Comparison of ENCODE assay signal across 12 cellular contexts in genomic region chr15:79170256-79170664, GRCh38.
DNase-seq lines count a peak whose midpoint lies in the region; ATAC-seq and TF ChIP-seq lines count a peak whose summit lies in the region.
"Had no signal": no experiment of that assay in that cellular context is flagged by ENCODE, and none has a peak within 500 bp of the region (broad histone marks: within the 10 kb centered on the region; RNA-seq: fewer than 3 reads in every experiment).

No MANE protein-coding gene starts in this region.

- DNase-seq in H4 (ENCODE audit: low spot score) (peak; percentile 38), SK-N-DZ (ENCODE audit: low spot score) (peak; percentile 88), foreskin fibroblast (peak; percentile 9 to 33), gastrocnemius medialis (peak; percentile 29 to 40), progenitor cell of endocrine pancreas (ENCODE audit: low spot score, unreplicated experiment) (no peak)
- no peak for DNase-seq in activated CD4-positive, CD25-positive, alpha-beta regulatory T cell (lab: John Stamatoyannopoulos, UW)
- DNase-seq: effector CD4-positive, alpha-beta T cell; NCI-H1436 treated with DMSO at 0.1 percent for 48 hours had no signal

- peaks cover 10 to 11% of the 10 kb centered on the region in 2 donors for H3K4me1 ChIP-seq in gastrocnemius medialis
- H3K4me1 ChIP-seq: prostate gland had no signal

- H3K4me3 ChIP-seq in foreskin fibroblast (ENCODE audit: low read depth in 1 of 2, low read length in 2 of 2) (no peak overlapping the region), gastrocnemius medialis (no peak overlapping the region)
- H3K4me3 ChIP-seq: prostate gland had no signal

- H3K9me3 Mint-ChIP-seq in progenitor cell of endocrine pancreas (ENCODE audit: low read depth): no peaks in the 10 kb centered on the region

- no peaks in the 10 kb centered on the region for H3K36me3 Mint-ChIP-seq in progenitor cell of endocrine pancreas (ENCODE audit: insufficient read depth)

- H3K4me1 Mint-ChIP-seq in progenitor cell of endocrine pancreas (ENCODE audit: low read depth): peaks cover 13% of the 10 kb centered on the region

- TF ChIP-seq CTCF in foreskin fibroblast (IDR thresholded peaks at IDR 0.05; ENCODE audit: low read depth, low read length) (no peak), gastrocnemius medialis (IDR thresholded peaks at IDR 0.05 in 4 of 5, conservative IDR thresholded peaks at IDR 0.05 in 1 of 5) (no peak), progenitor cell of endocrine pancreas (IDR thresholded peaks at IDR 0.05; ENCODE audit: unreplicated experiment) (no peak)

- H3K4me3 Mint-ChIP-seq in progenitor cell of endocrine pancreas (ENCODE audit: low read depth): no peak overlapping the region

- H3K36me3 ChIP-seq in gastrocnemius medialis: no peaks in the 10 kb centered on the region
- H3K36me3 ChIP-seq: prostate gland had no signal

- in situ Hi-C loops in gastrocnemius medialis (cut with MboI; ENCODE audit: low sequenced_read_pairs in 4 of 4): no loop called here

- H3K27me3 ChIP-seq in gastrocnemius medialis: no peaks in the 10 kb centered on the region

- H3K27ac ChIP-seq in gastrocnemius medialis: no peak overlapping the region
- H3K27ac ChIP-seq: prostate gland had no signal

- intact Hi-C loops in gastrocnemius medialis (cut with DNase I; ENCODE audit: low total_unique reads): no loop called here

- no peak for TF ChIP-seq POLR2A in gastrocnemius medialis (IDR thresholded peaks at IDR 0.05)

- H3K27me3 Mint-ChIP-seq in progenitor cell of endocrine pancreas: peaks cover 17% of the 10 kb centered on the region

- ATAC-seq in gastrocnemius medialis (peak; percentile 86 to 92), HG03159 (IDR thresholded peaks at IDR 0.05; ENCODE audit: unreplicated experiment) (no peak), HG03439 (IDR thresholded peaks at IDR 0.05; ENCODE audit: unreplicated experiment) (no peak)
- ATAC-seq: left lobe of liver had no signal

- H3K27ac Mint-ChIP-seq in progenitor cell of endocrine pancreas: no peak overlapping the region

- H3K9me3 ChIP-seq in gastrocnemius medialis: no peaks in the 10 kb centered on the region
- H3K9me3 ChIP-seq: prostate gland had no signal

Comparison
In these comparisons a context has a peak if more than half of its experiments do, and no peak if none do; other contexts are left out.
1. DNase-seq: peak in H4 (single experiment), SK-N-DZ (single experiment), foreskin fibroblast (2 of 2) and gastrocnemius medialis (2 of 2); none in activated CD4-positive, CD25-positive, alpha-beta regulatory T cell (0 of 4) and progenitor cell of endocrine pancreas (single experiment).
2. ATAC-seq: peak in gastrocnemius medialis (2 of 2); none in HG03159 (single experiment) and HG03439 (single experiment).